8 cellular contexts compared by ENCODE assay signal in genomic region chr18:31722369-31722957, GRCh38. TPM values are rescaled to one million over a fixed set of nuclear protein-coding genes. Genes with fewer than 3 reads are reported as not detected.
DNase-seq lines count a peak whose midpoint lies in the region; ATAC-seq, FAIRE-seq and TF ChIP-seq lines count a peak whose summit lies in the region.

No MANE protein-coding gene starts in this region.

- H3K36me3 Mint-ChIP-seq in activated CD4-positive, alpha-beta memory T cell treated with anti-CD3 and anti-CD28 coated beads for 36 hours, result no peaks in the 10 kb centered on the region
- H3K36me3 Mint-ChIP-seq in mesothelial cell of epicardium, result peaks cover 14% of the 10 kb centered on the region

- no peaks in the 10 kb centered on the region for H3K4me1 ChIP-seq in H1 (replicated peaks in 1 of 4; ENCODE audit: control insufficient read depth in 3 of 4, insufficient read depth in 4 of 4, low read length in 3 of 4)

- H3K9me3 Mint-ChIP-seq in activated CD4-positive, alpha-beta memory T cell treated with anti-CD3 and anti-CD28 coated beads for 36 hours, result peaks cover 11% of the 10 kb centered on the region
- peaks cover 18% of the 10 kb centered on the region for H3K9me3 Mint-ChIP-seq in mesothelial cell of epicardium

- no peak overlapping the region for H2BK5ac ChIP-seq in H1 (ENCODE audit: low read depth, low read length)

- no peaks in the 10 kb centered on the region for H3K79me2 ChIP-seq in H1 (ENCODE audit: control insufficient read depth in 1 of 2, insufficient read depth in 2 of 2, low read length in 2 of 2)

- H3K4ac ChIP-seq in H1 (replicated peaks; ENCODE audit: insufficient read length, low read depth, low read length), result no peak overlapping the region

- H2AFZ ChIP-seq in H1 (ENCODE audit: low read length), result no peak overlapping the region; the same call in 1 of the 2 replicates

- no peak overlapping the region for H3K18ac ChIP-seq in H1 (ENCODE audit: extremely low read depth, low read length)

- H4K91ac ChIP-seq in H1 (replicated peaks; ENCODE audit: insufficient read length, low read length), result no peak overlapping the region

- no peak overlapping the region for H3K56ac ChIP-seq in H1 (replicated peaks; ENCODE audit: insufficient read length, low read depth, low read length)

- no peaks in the 10 kb centered on the region for H3K27me3 ChIP-seq in H1 (replicated peaks in 1 of 4; ENCODE audit: control insufficient read depth in 3 of 4, extremely low read depth in 1 of 4, insufficient read depth in 3 of 4, low read length in 3 of 4)

- ATAC-seq in GM19397 (IDR thresholded peaks at IDR 0.05; ENCODE audit: unreplicated experiment) (peak; percentile 97), HG03457 (IDR thresholded peaks at IDR 0.05; ENCODE audit: unreplicated experiment) (peak; percentile 75)

- peak overlapping the region; percentile 70; the same call in 1 of the 2 replicates for H2BK12ac ChIP-seq in H1 (ENCODE audit: low read depth, low read length)

- H3K9me3 ChIP-seq in H1 (ENCODE audit: insufficient read depth in 2 of 2, low read depth in 1 of 2, low read length in 1 of 2), result no peaks in the 10 kb centered on the region

- TF ChIP-seq EP300 in H1 (IDR thresholded peaks at IDR 0.05; ENCODE audit: borderline replicate concordance in 1 of 2, low read depth in 2 of 2, low read length in 2 of 2), result no peak

- H3K4me3 Mint-ChIP-seq in activated CD4-positive, alpha-beta memory T cell treated with anti-CD3 and anti-CD28 coated beads for 36 hours, result no peak overlapping the region
- H3K4me3 Mint-ChIP-seq in mesothelial cell of epicardium, result no peak overlapping the region

- no peak overlapping the region for H4K5ac ChIP-seq in H1 (ENCODE audit: insufficient read length, low read depth, low read length)

- peak; percentile 77 to 86 for TF ChIP-seq RAD21 in H1 (IDR thresholded peaks at IDR 0.05 in 1 of 2, conservative IDR thresholded peaks at IDR 0.05 in 1 of 2; ENCODE audit: low read depth in 2 of 2, low read length in 2 of 2)

- H4K8ac ChIP-seq in H1 (ENCODE audit: extremely low read depth, insufficient read depth, low read length), result no peak overlapping the region

- no peak overlapping the region for H3K27ac ChIP-seq in H1 (ENCODE audit: low read depth, low read length)

- peaks cover 20% of the 10 kb centered on the region for H3K27me3 Mint-ChIP-seq in activated CD4-positive, alpha-beta memory T cell treated with anti-CD3 and anti-CD28 coated beads for 36 hours
- no peaks in the 10 kb centered on the region for H3K27me3 Mint-ChIP-seq in mesothelial cell of epicardium (ENCODE audit: low read depth)

- WGBS in H1 (ENCODE audit: extremely low coverage in 1 of 2, insufficient coverage in 1 of 2, insufficient read length in 1 of 2, insufficient replicate concordance in 2 of 2, low coverage in 1 of 2, low lambda C conversion rate in 2 of 2, missing lambda C conversion rate in 1 of 2), 2 experiments, result 38% methylated on average over 7 of the region's 7 CpGs; no CpG with 5 or more reads in 1 of the 2 experiments

- H3K27ac Mint-ChIP-seq in activated CD4-positive, alpha-beta memory T cell treated with anti-CD3 and anti-CD28 coated beads for 36 hours, result no peak overlapping the region
- no peak overlapping the region for H3K27ac Mint-ChIP-seq in mesothelial cell of epicardium

- DNase-seq in CMK (ENCODE audit: low read depth), result peak; percentile 51
- peak; percentile 93 for DNase-seq in NCI-H69 (lab: John Stamatoyannopoulos, UW)
- DNase-seq in activated CD4-positive, alpha-beta memory T cell treated with anti-CD3 and anti-CD28 coated beads for 36 hours, result peak; percentile 87
- peak; percentile 60 to 95 for DNase-seq in H1 (ENCODE audit: low read depth in 1 of 2, low spot score in 2 of 2)
- peak; percentile 34 to 79 for DNase-seq in mesothelial cell of epicardium (ENCODE audit: low spot score in 2 of 2, unreplicated experiment in 2 of 2)
- peak; percentile 20 to 43 for DNase-seq in stimulated activated CD8-positive, alpha-beta memory T cell treated with anti-CD3 and anti-CD28 coated beads, Interleukin-4, amount 100 ng/mL, for 1 hour (ENCODE audit: low read depth in 2 of 2, low spot score in 1 of 2)

- no peaks in the 10 kb centered on the region for H3K79me1 ChIP-seq in H1 (ENCODE audit: low read depth, low read length)

- no peak overlapping the region for H3K14ac ChIP-seq in H1 (ENCODE audit: insufficient read length)

- H2BK120ac ChIP-seq in H1 (replicated peaks; ENCODE audit: low read depth, low read length), result no peak overlapping the region

- no peak overlapping the region for H3K23ac ChIP-seq in H1 (ENCODE audit: insufficient read length)

- H3K4me1 Mint-ChIP-seq in activated CD4-positive, alpha-beta memory T cell treated with anti-CD3 and anti-CD28 coated beads for 36 hours (ENCODE audit: low read depth), result peaks cover 5% of the 10 kb centered on the region
- peaks cover 31% of the 10 kb centered on the region for H3K4me1 Mint-ChIP-seq in mesothelial cell of epicardium

- H3K4me3 ChIP-seq in H1 (ENCODE audit: extremely low read depth in 1 of 4, insufficient read depth in 2 of 4, low read depth in 3 of 4, low read length in 4 of 4), result no peak overlapping the region

- TF ChIP-seq CTCF in H1 (IDR thresholded peaks at IDR 0.05; ENCODE audit: control extremely low read depth in 1 of 3, insufficient read depth in 1 of 3, low read depth in 1 of 3, low read length in 3 of 3), result peak; percentile 67 to 92 (median 84)
- TF ChIP-seq CTCF in mesothelial cell of epicardium (IDR thresholded peaks at IDR 0.05; ENCODE audit: unreplicated experiment), result peak; percentile 85

- CTCF ChIA-PET in activated CD4-positive, alpha-beta memory T cell treated with anti-CD3 and anti-CD28 coated beads for 36 hours (lab: Charles Lee), result interaction anchor here (0.6 to 8.9 kb wide), 28 partner anchors 10 to 255 kb away, joined by 3 to 186 read pairs (median 4); no protein-coding TSS in a partner anchor
- CTCF ChIA-PET in H1 (lab: Charles Lee; ENCODE audit: partially characterized antibody), result interaction anchor here (0.6 to 7.7 kb wide), 64 partner anchors 8 to 623 kb away, joined by 3 to 88 read pairs (median 4); no protein-coding TSS in a partner anchor

- no peaks in the 10 kb centered on the region for H3K36me3 ChIP-seq in H1 (ENCODE audit: control insufficient read depth in 2 of 4, insufficient read depth in 4 of 4, low read length in 3 of 4)

- H3K4me2 ChIP-seq in H1 (ENCODE audit: insufficient read depth in 1 of 2, low read depth in 2 of 2, low read length in 2 of 2), result no peak overlapping the region

- no peaks in the 10 kb centered on the region for H3K23me2 ChIP-seq in H1 (ENCODE audit: low read depth, low read length)

- peak; percentile 99 for FAIRE-seq in H1 (lab: Jason Lieb, UNC)

- no peak overlapping the region for H2BK20ac ChIP-seq in H1 (ENCODE audit: low read length)

- no peak overlapping the region for H2AK5ac ChIP-seq in H1 (ENCODE audit: low read depth, low read length)

- POLR2A ChIA-PET in activated CD4-positive, alpha-beta memory T cell treated with anti-CD3 and anti-CD28 coated beads for 36 hours (lab: Charles Lee), result no interaction called here
- POLR2A ChIA-PET in H1 (lab: Charles Lee; ENCODE audit: partially characterized antibody), result interaction anchor here (1.2 kb wide), 1 partner anchor 168 kb away, joined by 3 read pairs; no protein-coding TSS in a partner anchor

- H2BK15ac ChIP-seq in H1 (ENCODE audit: low read length), result no peak overlapping the region

- H4K20me1 ChIP-seq in H1 (replicated peaks in 1 of 2; ENCODE audit: control insufficient read depth in 1 of 2, insufficient read depth in 2 of 2, low read length in 2 of 2), result no peaks in the 10 kb centered on the region

- intact Hi-C loops in activated CD4-positive, alpha-beta memory T cell treated with anti-CD3 and anti-CD28 coated beads for 36 hours (cut with micrococcal nuclease), result loop anchor here (1.0 to 2.0 kb wide), 2 partner anchors 64 to 166 kb away; no protein-coding TSS in a partner anchor

- no peak for TF ChIP-seq POLR2A in H1 (IDR thresholded peaks at IDR 0.05; ENCODE audit: control extremely low read depth in 1 of 2, low read depth in 2 of 2, low read length in 2 of 2)

- no peak overlapping the region for H3K9ac ChIP-seq in H1 (replicated peaks in 1 of 4; ENCODE audit: extremely low read depth in 1 of 4, low read depth in 3 of 4, low read length in 3 of 4)

TF ChIP-seq in H1, 55 proteins besides CTCF, POLR2A, EP300 and RAD21:
- TF ChIP-seq CEBPB (IDR thresholded peaks at IDR 0.05; ENCODE audit: low read depth, low read length) (no peak), CHD1 (IDR thresholded peaks at IDR 0.05; ENCODE audit: low read depth, low read length) (no peak), NANOG (IDR thresholded peaks at IDR 0.05; ENCODE audit: insufficient read depth, low read depth, low read length, poor library complexity, severe bottlenecking) (no peak)

RNA-seq across cellular contexts. Expression of gene B4GALT6, which starts 38.1 kb away (rescaled TPM):
- total RNA-seq in activated CD4-positive, alpha-beta memory T cell treated with anti-CD3 and anti-CD28 coated beads for 36 hours, result 1 to 10 TPM; 2.6 to 3.3 TPM
- total RNA-seq in H1 (2021; fragmentation: NEBNext Ultra II Directional; extraction: Animal tissue kit (Norgen Biotek cat#: 25700)), result 37.9 and 41.5 TPM in 2 replicates
- polyA plus RNA-seq in H1 (2011; rRNA removed), result 4.3 and 6.3 TPM in 2 replicates
- 6.1 TPM for polyA plus RNA-seq in H1 (2011; cell fraction: cytosol; rRNA removed)
- 13.3 TPM for polyA plus RNA-seq in H1 (2011; cell fraction: nucleus; rRNA removed)
- 9.5 to 17.6 TPM (median 13.1 TPM) in 4 replicates for polyA plus RNA-seq in H1 (2012, experiment 1 of 2)
- polyA plus RNA-seq in H1 (2012, experiment 2 of 2), result 1.9 TPM
- 42.4 TPM for polyA plus RNA-seq in H1 (2013, experiment 1 of 2)
- 41.4 TPM for polyA plus RNA-seq in H1 (2013, experiment 2 of 2)
- 17.3 and 20.4 TPM in 2 replicates for polyA minus RNA-seq in H1 (2011; rRNA and poly(A)+ RNA removed)
- 13.8 TPM for polyA minus RNA-seq in H1 (2011; cell fraction: cytosol; rRNA and poly(A)+ RNA removed)
- 32.3 TPM for polyA minus RNA-seq in H1 (2011; cell fraction: nucleus; rRNA and poly(A)+ RNA removed)
- 42.0 to 49.9 TPM (median 46.3 TPM) in 3 replicates for total RNA-seq in mesothelial cell of epicardium

RNA-seq across cellular contexts. Expression of gene SLC25A52, which starts 38.2 kb away (rescaled TPM):
- under 1 TPM in 1 of 2 experiments, not detected in 1; 0.21 TPM for total RNA-seq in activated CD4-positive, alpha-beta memory T cell treated with anti-CD3 and anti-CD28 coated beads for 36 hours
- total RNA-seq in H1 (2021; fragmentation: NEBNext Ultra II Directional; extraction: Animal tissue kit (Norgen Biotek cat#: 25700)), result not detected in 2 replicates
- not detected in 2 replicates for polyA plus RNA-seq in H1 (2011; rRNA removed)
- polyA plus RNA-seq in H1 (2011; cell fraction: cytosol; rRNA removed), result not detected
- not detected for polyA plus RNA-seq in H1 (2011; cell fraction: nucleus; rRNA removed)
- polyA plus RNA-seq in H1 (2012, experiment 1 of 2), result not detected in 4 replicates
- polyA plus RNA-seq in H1 (2012, experiment 2 of 2), result not detected
- polyA plus RNA-seq in H1 (2013, experiment 1 of 2), result 0.06 TPM
- 0.04 TPM for polyA plus RNA-seq in H1 (2013, experiment 2 of 2)
- 0.12 TPM in 1 of 2 replicates, not detected in the other for polyA minus RNA-seq in H1 (2011; rRNA and poly(A)+ RNA removed)
- not detected for polyA minus RNA-seq in H1 (2011; cell fraction: cytosol; rRNA and poly(A)+ RNA removed)
- polyA minus RNA-seq in H1 (2011; cell fraction: nucleus; rRNA and poly(A)+ RNA removed), result not detected
- not detected in 3 replicates for total RNA-seq in mesothelial cell of epicardium

Comparison
In these comparisons a context has a peak if more than half of its experiments do, and no peak if none do; other contexts are left out.
1. DNase-seq: peak in every context shown above with its lines; median percentile 93 in NCI-H69; 87 in activated CD4-positive, alpha-beta memory T cell treated with anti-CD3 and anti-CD28 coated beads for 36 hours; 78 in H1; 56 in mesothelial cell of epicardium; 51 in CMK; 32 in stimulated activated CD8-positive, alpha-beta memory T cell treated with anti-CD3 and anti-CD28 coated beads, Interleukin-4, amount 100 ng/mL, for 1 hour.